17 cellular contexts compared by ENCODE assay signal in genomic region chr6:40349092-40349491, GRCh38.
A peak's percentile ranks its signal among the peaks of the same experiment; 100 is the strongest.
DNase-seq lines count a peak whose midpoint lies in the region; ATAC-seq, FAIRE-seq and TF ChIP-seq lines count a peak whose summit lies in the region.
"Had no signal": no experiment of that assay in that cellular context is flagged by ENCODE, and none has a peak within 500 bp of the region (broad histone marks: within the 10 kb centered on the region; RNA-seq: fewer than 3 reads in every experiment).

No MANE protein-coding gene starts in this region.

- H3K9me3 Mint-ChIP-seq in endodermal cell = no peaks in the 10 kb centered on the region
- H3K9me3 Mint-ChIP-seq: natural killer cell had no signal

- no peak for TF ChIP-seq CTCF in endodermal cell (conservative IDR thresholded peaks at IDR 0.05)
- no peak for TF ChIP-seq CTCF in osteoblast (IDR thresholded peaks at IDR 0.05; ENCODE audit: extremely low read depth, low read depth, low read length)
- no peak for TF ChIP-seq CTCF in pancreas (IDR thresholded peaks at IDR 0.05)
- TF ChIP-seq CTCF in colonic mucosa (IDR thresholded peaks at IDR 0.05) = no peak

- H3K36me3 Mint-ChIP-seq in endodermal cell (ENCODE audit: low read depth) = no peaks in the 10 kb centered on the region
- H3K36me3 Mint-ChIP-seq: natural killer cell had no signal

- 61 to 63% methylated on average over 3 to 6 of the region's 6 CpGs for WGBS in endodermal cell (ENCODE audit: insufficient coverage in 1 of 2, insufficient read length in 1 of 2), 2 experiments
- 60 to 73% methylated on average over 6 of the region's 6 CpGs for WGBS in pancreas, 2 donors

- no peak overlapping the region for H3K4me2 ChIP-seq in osteoblast (ENCODE audit: insufficient read depth, low read length)

- H3K4me1 ChIP-seq in endodermal cell (ENCODE audit: control insufficient read depth, insufficient read depth, low read length) = peaks cover 6% of the 10 kb centered on the region
- H3K4me1 ChIP-seq in osteoblast (ENCODE audit: insufficient read depth, low read length) = no peaks in the 10 kb centered on the region
- peaks cover 0 to 6% (median 0%) of the 10 kb centered on the region in 3 donors for H3K4me1 ChIP-seq in pancreas
- no peaks in the 10 kb centered on the region for H3K4me1 ChIP-seq in colonic mucosa

- no peak overlapping the region for H2AFZ ChIP-seq in osteoblast (ENCODE audit: low read length)

- H3K9ac ChIP-seq in endodermal cell (ENCODE audit: extremely low read depth, low read length, poor library complexity, severe bottlenecking) = no peak overlapping the region
- no peak overlapping the region for H3K9ac ChIP-seq in colonic mucosa (ENCODE audit: low read depth in 2 of 2, low read length in 2 of 2)

- H3K9me3 ChIP-seq in endodermal cell (ENCODE audit: control insufficient read depth, low read length) (no peaks in the 10 kb centered on the region), osteoblast (ENCODE audit: low read depth, low read length) (no peaks in the 10 kb centered on the region), pancreas (no peaks in the 10 kb centered on the region), colonic mucosa (no peaks in the 10 kb centered on the region)
- H3K9me3 ChIP-seq: heart right ventricle had no signal

- H3K36me3 ChIP-seq in endodermal cell (ENCODE audit: control insufficient read depth, insufficient read depth, low read length) (no peaks in the 10 kb centered on the region), osteoblast (ENCODE audit: insufficient read depth, low read length) (no peaks in the 10 kb centered on the region), pancreas (no peaks in the 10 kb centered on the region), colonic mucosa (no peaks in the 10 kb centered on the region)
- H3K36me3 ChIP-seq: cardiac muscle cell, heart right ventricle had no signal

- DNase-seq in DMS 273 treated with DMSO at 0.1 percent for 48 hours (lab: John Stamatoyannopoulos, UW) (peak; percentile 57), NCI-H446 treated with DMSO at 0.1 percent for 48 hours (lab: John Stamatoyannopoulos, UW) (peak; percentile 94), endodermal cell (peak; percentile 72), osteoblast (ENCODE audit: insufficient read length, low spot score, missing footprints) (peak; percentile 13), NCI-H1417 (lab: John Stamatoyannopoulos, UW) (no peak), pancreas (no peak), colonic mucosa (no peak)
- DNase-seq: activated naive CD4-positive, alpha-beta T cell treated with anti-CD3 and anti-CD28 coated beads, Interleukin-2, amount 50 U/mL, for 16 hours; COR-L47; heart right ventricle; HFFc6; left colon; NCI-H2029 treated with DMSO at 0.1 percent for 48 hours had no signal

- no peaks in the 10 kb centered on the region for H3K27me3 Mint-ChIP-seq in endodermal cell (ENCODE audit: insufficient read depth)

- H4K20me1 ChIP-seq in osteoblast (ENCODE audit: insufficient read depth, low read length) = no peaks in the 10 kb centered on the region

- H3K4me1 Mint-ChIP-seq in endodermal cell = peaks cover 8% of the 10 kb centered on the region

- H3K4me3 ChIP-seq in endodermal cell (ENCODE audit: low read length) (no peak overlapping the region), osteoblast (ENCODE audit: insufficient read depth, low read length) (no peak overlapping the region), pancreas (no peak overlapping the region), colonic mucosa (no peak overlapping the region)
- H3K4me3 ChIP-seq: cardiac muscle cell, heart right ventricle, SK-N-MC had no signal

- H3K27ac ChIP-seq in endodermal cell (ENCODE audit: low read depth, low read length) (no peak overlapping the region), osteoblast (ENCODE audit: low read depth, low read length) (no peak overlapping the region), pancreas (no peak overlapping the region), colonic mucosa (no peak overlapping the region)
- H3K27ac ChIP-seq: cardiac muscle cell, heart right ventricle, SK-N-MC had no signal

- no peak overlapping the region for H3K4me3 Mint-ChIP-seq in endodermal cell
- H3K4me3 Mint-ChIP-seq: HFFc6, natural killer cell had no signal

- H3K27me3 ChIP-seq in endodermal cell (ENCODE audit: control insufficient read depth, insufficient read depth, low read length, poor library complexity, severe bottlenecking) (no peaks in the 10 kb centered on the region), osteoblast (ENCODE audit: insufficient read depth, low read length) (no peaks in the 10 kb centered on the region), pancreas (no peaks in the 10 kb centered on the region), colonic mucosa (no peaks in the 10 kb centered on the region)
- H3K27me3 ChIP-seq: cardiac muscle cell had no signal

- H3K79me2 ChIP-seq in osteoblast (ENCODE audit: insufficient read depth, low read length) = no peaks in the 10 kb centered on the region

- intact Hi-C loops in pancreas (cut with DNase I) = no loop called here
- intact Hi-C loops in colonic mucosa (cut with DNase I) = no loop called here

- ATAC-seq in pancreas = no peak
- ATAC-seq in HG02840 (IDR thresholded peaks at IDR 0.05; ENCODE audit: low FRiP score, unreplicated experiment) = no peak
- ATAC-seq: heart right ventricle, left colon, natural killer cell had no signal

- no peak overlapping the region for H3K27ac Mint-ChIP-seq in endodermal cell
- H3K27ac Mint-ChIP-seq: HFFc6, natural killer cell had no signal

- no peak for FAIRE-seq in pancreas (lab: Jason Lieb, UNC)

Comparison
In these comparisons a context has a peak if more than half of its experiments do, and no peak if none do; other contexts are left out.
1. DNase-seq: peak in DMS 273 treated with DMSO at 0.1 percent for 48 hours (single experiment), NCI-H446 treated with DMSO at 0.1 percent for 48 hours (single experiment), endodermal cell (single experiment) and osteoblast (single experiment); none in NCI-H1417 (0 of 3), pancreas (0 of 6) and colonic mucosa (single experiment).